Comparison of ENCODE assay signal across 8 cellular contexts in genomic region chr20:35699127-35699913, GRCh38. TPM values are rescaled to one million over a fixed set of nuclear protein-coding genes. Genes with fewer than 3 reads are reported as not detected.
DNase-seq lines count a peak whose midpoint lies in the region; ATAC-seq, FAIRE-seq and TF ChIP-seq lines count a peak whose summit lies in the region.

TSS of gene NFS1 (minus strand) at chr20:35699352. CDS start at chr20:35699288, 64 bp downstream.
TSS of gene ROMO1 (plus strand) at chr20:35699405. CDS start at chr20:35699633, 228 bp downstream.

- H3K27me3 ChIP-seq in AG04450 (ENCODE audit: control insufficient read depth, insufficient read depth, low read length), result no peaks in the 10 kb centered on the region

- peaks cover 4% of the 10 kb centered on the region; the same call in 1 of the 2 replicates for H3K9me3 ChIP-seq in AG04450 (ENCODE audit: control insufficient read depth, insufficient read depth, low read length)
- no peaks in the 10 kb centered on the region for H3K9me3 ChIP-seq in kidney (ENCODE audit: control insufficient read depth in 1 of 2, low read length in 2 of 2)

- peaks cover 15 to 18% of the 10 kb centered on the region in 2 donors for H3K4me1 ChIP-seq in kidney (ENCODE audit: control insufficient read depth in 1 of 2, insufficient read depth in 1 of 2, low read depth in 1 of 2, low read length in 2 of 2)

- POLR2A ChIA-PET in AG04450 (lab: Yijun Ruan, JAX), result interaction anchor here (0.6 to 1.7 kb wide), 6 partner anchors 36 to 233 kb away, joined by 3 to 8 read pairs (median 4); partner anchors contain the start of gene RBM39

- peaks cover 21 to 25% of the 10 kb centered on the region in 2 donors for H3K36me3 ChIP-seq in kidney (ENCODE audit: control insufficient read depth in 1 of 2, insufficient read depth in 2 of 2, low read length in 2 of 2)

- TF ChIP-seq CTCF in AG04450 (IDR thresholded peaks at IDR 0.05; ENCODE audit: low read depth, low read length) (peak; percentile 24; the same call in 1 of the 2 replicates), kidney (IDR thresholded peaks at IDR 0.05; ENCODE audit: borderline replicate concordance, extremely low read depth, insufficient read depth) (peak; percentile 23)

- peak within 1 kb of the TSS; percentile 74 to 84 for H3K9ac ChIP-seq in kidney (ENCODE audit: low read length in 2 of 2)

- CTCF ChIA-PET in AG04450 (lab: Charles Lee), result interaction anchor here (0.6 kb wide), 3 partner anchors 9 to 200 kb away, joined by 3 read pairs; no protein-coding TSS in a partner anchor

- FAIRE-seq in kidney (lab: Jason Lieb, UNC), result no peak

- peak within 1 kb of the TSS; percentile 96 for H3K4me3 ChIP-seq in AG04450 (ENCODE audit: low read depth, low read length)
- peak within 1 kb of the TSS; percentile 96 to 98 for H3K4me3 ChIP-seq in kidney (ENCODE audit: low read length in 2 of 2)

- ATAC-seq in GM18870 (IDR thresholded peaks at IDR 0.05; ENCODE audit: unreplicated experiment), result peak; percentile 39
- peak; percentile 73 for ATAC-seq in HG03159 (IDR thresholded peaks at IDR 0.05; ENCODE audit: unreplicated experiment)

- H3K27ac ChIP-seq in AG04450 (ENCODE audit: low read depth, low read length) (peak within 1 kb of the TSS; percentile 88), kidney (ENCODE audit: low read depth in 2 of 2, low read length in 2 of 2) (peak within 1 kb of the TSS; percentile 75 to 78)

- intact Hi-C loops in kidney (cut with DNase I), result no loop called here

- DNase-seq in AG04450 (ENCODE audit: low read depth, low spot score), result peak; percentile 41
- DNase-seq in NCI-H446 (lab: John Stamatoyannopoulos, UW), result peak; percentile 74 to 90
- DNase-seq in activated CD4-positive, alpha-beta T cell treated with anti-CD3 and anti-CD28 coated beads for 1 hour, result peak; percentile 78
- peak; percentile 93 for DNase-seq in cerebellum (ENCODE audit: low spot score)
- DNase-seq in kidney, result peak; percentile 94
- peak; percentile 91 for DNase-seq in stimulated activated CD4-positive, alpha-beta T cell treated with anti-CD3 and anti-CD28 coated beads, Interleukin-15, amount 100 ng/mL, for 24 hours

RNA-seq across cellular contexts. Expression of gene NFS1, which starts in this region (rescaled TPM):
- polyA plus RNA-seq in AG04450 (2011; rRNA removed) (43.8 and 44.4 TPM in 2 replicates), kidney (ENCODE audit: insufficient read depth, low read depth, low replicate concordance) (71.2 TPM)
- 21.2 and 21.3 TPM in 2 replicates for polyA minus RNA-seq in AG04450 (2011; rRNA and poly(A)+ RNA removed)
- total RNA-seq in cerebellum (27.2 TPM), kidney (31.5 TPM)

RNA-seq across cellular contexts. Expression of gene ROMO1, which starts in this region (rescaled TPM):
- 177 and 261 TPM in 2 replicates for polyA plus RNA-seq in AG04450 (2011; rRNA removed)
- 19.5 and 22.6 TPM in 2 replicates for polyA minus RNA-seq in AG04450 (2011; rRNA and poly(A)+ RNA removed)
- 49.3 TPM for total RNA-seq in cerebellum
- total RNA-seq in kidney, result 141 TPM
- polyA plus RNA-seq in kidney (ENCODE audit: insufficient read depth, low read depth, low replicate concordance), result 408 TPM

Comparison
In these comparisons a context has a peak if more than half of its experiments do, and no peak if none do; other contexts are left out.
1. Peak in every context shown above with its lines: DNase-seq, ATAC-seq, H3K4me3 ChIP-seq and H3K27ac ChIP-seq.
2. DNase-seq: peak in every context shown above with its lines; median percentile 94 in kidney; 93 in cerebellum; 91 in stimulated activated CD4-positive, alpha-beta T cell treated with anti-CD3 and anti-CD28 coated beads, Interleukin-15, amount 100 ng/mL, for 24 hours; 82 in NCI-H446; 78 in activated CD4-positive, alpha-beta T cell treated with anti-CD3 and anti-CD28 coated beads for 1 hour; 41 in AG04450.